Comparison of ENCODE assay signal across 11 cellular contexts in the genomic region with DNA sequence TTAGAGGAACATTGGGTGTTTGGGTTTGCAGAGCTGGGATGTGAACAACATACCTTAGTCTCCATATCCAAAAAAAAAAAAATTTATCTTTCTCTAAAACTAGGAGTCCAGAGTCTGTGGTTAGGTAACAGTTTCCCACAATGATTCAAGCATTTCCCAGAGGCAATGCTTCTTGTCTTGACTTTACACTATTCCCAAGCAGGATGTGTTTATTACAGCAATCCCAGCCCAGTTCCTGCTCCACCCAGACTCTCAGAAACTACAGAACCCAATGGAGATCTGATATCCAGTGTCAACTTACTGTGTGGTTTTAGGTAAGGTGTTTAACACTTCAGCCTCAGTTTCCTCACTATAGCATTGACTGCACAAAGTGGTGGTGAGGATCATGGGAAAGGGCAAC. TPM values are rescaled to one million over a fixed set of nuclear protein-coding genes. Genes with fewer than 3 reads are reported as not detected.
DNase-seq lines count a peak whose midpoint lies in the region; TF ChIP-seq lines count a peak whose summit lies in the region.
"Had no signal": no experiment of that assay in that cellular context is flagged by ENCODE, and none has a peak within 500 bp of the region (broad histone marks: within the 10 kb centered on the region; RNA-seq: fewer than 3 reads in every experiment).

No MANE protein-coding gene starts in this region.

- H3K27me3 ChIP-seq in hepatocyte = no peaks in the 10 kb centered on the region
- no peaks in the 10 kb centered on the region for H3K27me3 ChIP-seq in stomach

- no TSS peak for BruUV-seq in OCI-LY7 (replicated peaks; lab: Mats Ljungman, UMichigan)

- H3K4me2 ChIP-seq in hepatocyte (no peak overlapping the region), OCI-LY7 (ENCODE audit: low read length) (no peak overlapping the region)

- H3K4me1 ChIP-seq in hepatocyte (ENCODE audit: insufficient read depth) (peaks cover 10% of the 10 kb centered on the region), stomach (peaks cover 18 to 42% (median 34%) of the 10 kb centered on the region in 4 donors), OCI-LY7 (ENCODE audit: insufficient read depth, low read length, poor library complexity, severe bottlenecking) (peaks cover 5% of the 10 kb centered on the region)

- DNase-seq in GM04503 (ENCODE audit: low read depth) (peak; percentile 31), hepatocyte (ENCODE audit: low spot score) (no peak), stomach (no peak), OCI-LY7 (ENCODE audit: low spot score) (no peak), nucleus accumbens (lab: John Stamatoyannopoulos, UW) (no peak)
- DNase-seq in stimulated activated CD4-positive, alpha-beta T cell treated with anti-CD3 and anti-CD28 coated beads, Interleukin-2, amount 100 ng/mL, for 48 hours = no peak
- DNase-seq: activated T-cell treated with anti-CD3 and anti-CD28 coated beads, Interleukin-2, amount 50 U/mL, for 4 hours; GOT3; NCI-H1092; NCI-H510A had no signal

- POLR2A ChIA-PET in OCI-LY7 (lab: Charles Lee) = no interaction called here

- H3K27ac ChIP-seq in VCaP (peak overlapping the region; percentile 81; the same call in 1 of the 2 replicates), hepatocyte (peak overlapping the region; percentile 22), stomach (peak overlapping the region; percentile 36 to 96 (median 95)), OCI-LY7 (ENCODE audit: low read depth, low read length, poor library complexity, severe bottlenecking) (no peak overlapping the region)

- no peak overlapping the region for H3K4me3 ChIP-seq in hepatocyte
- H3K4me3 ChIP-seq in stomach = no peak overlapping the region
- no peak overlapping the region for H3K4me3 ChIP-seq in OCI-LY7 (ENCODE audit: low read depth, low read length, poor library complexity, severe bottlenecking)

- H3K36me3 ChIP-seq in hepatocyte (replicated peaks; ENCODE audit: insufficient read depth, low read depth) (no peaks in the 10 kb centered on the region), stomach (peaks cover 34 to 66% (median 65%) of the 10 kb centered on the region in 4 donors), OCI-LY7 (ENCODE audit: insufficient read depth, low read length) (peaks cover 78% of the 10 kb centered on the region)

- H3K9me3 ChIP-seq in hepatocyte (ENCODE audit: low read depth) (no peaks in the 10 kb centered on the region), stomach (no peaks in the 10 kb centered on the region), OCI-LY7 (ENCODE audit: low read length) (no peaks in the 10 kb centered on the region)

- H3K79me2 ChIP-seq in hepatocyte = no peaks in the 10 kb centered on the region
- no peaks in the 10 kb centered on the region for H3K79me2 ChIP-seq in OCI-LY7 (ENCODE audit: insufficient read depth, low read depth, low read length)

- no peak for TF ChIP-seq EP300 in stomach (IDR thresholded peaks at IDR 0.05)

- intact Hi-C loops in stomach (cut with DNase I; ENCODE audit: low total_unique reads) = no loop called here
- intact Hi-C loops in OCI-LY7 (cut with micrococcal nuclease; ENCODE audit: unreplicated experiment) = no loop called here

- H4K20me1 ChIP-seq in hepatocyte (ENCODE audit: insufficient read depth, poor library complexity, severe bottlenecking) (no peaks in the 10 kb centered on the region), OCI-LY7 (ENCODE audit: insufficient read depth, low read length) (no peaks in the 10 kb centered on the region)

- no peak for TF ChIP-seq POLR2A in stomach (IDR thresholded peaks at IDR 0.05)

- CTCF ChIA-PET in OCI-LY7 (lab: Charles Lee; ENCODE audit: unreplicated experiment) = no interaction called here

- H2AFZ ChIP-seq in hepatocyte (no peak overlapping the region), OCI-LY7 (ENCODE audit: low read length) (no peak overlapping the region)

- no peak for TF ChIP-seq CTCF in VCaP (conservative IDR thresholded peaks at IDR 0.05)
- TF ChIP-seq CTCF in hepatocyte (IDR thresholded peaks at IDR 0.05; ENCODE audit: poor library complexity) = no peak
- TF ChIP-seq CTCF in stomach (IDR thresholded peaks at IDR 0.05) = no peak
- no peak for TF ChIP-seq CTCF in OCI-LY7 (conservative IDR thresholded peaks at IDR 0.05; ENCODE audit: low read length)

- H3K9me2 ChIP-seq in hepatocyte (replicated peaks; ENCODE audit: insufficient read depth) (no peaks in the 10 kb centered on the region), OCI-LY7 (ENCODE audit: insufficient read depth, low read length) (no peaks in the 10 kb centered on the region)

RNA-seq across cellular contexts. Expression of a gene that starts 2.3 kb away (rescaled TPM):
- 1.8 and 4.5 TPM in 2 replicates for total RNA-seq in hepatocyte
- polyA plus RNA-seq in hepatocyte = 2.8 and 3.3 TPM in 2 replicates
- 10 to 100 TPM in 1 of 5 donors, 1 to 10 TPM in 4; 2.7 to 32.7 (median 3.9) TPM for total RNA-seq in stomach
- polyA plus RNA-seq in stomach = 1 to 10 TPM; 1.7 to 7.6 (median 2.5) TPM
- 4.8 and 6.4 TPM in 2 replicates for total RNA-seq in OCI-LY7 (2014; rRNA removed; shearing (Covaris generic))
- total RNA-seq in OCI-LY7 (2022) = 11.3 and 11.7 TPM in 2 replicates
